ENCODE assay signal across 33 cellular contexts in the genomic region with DNA sequence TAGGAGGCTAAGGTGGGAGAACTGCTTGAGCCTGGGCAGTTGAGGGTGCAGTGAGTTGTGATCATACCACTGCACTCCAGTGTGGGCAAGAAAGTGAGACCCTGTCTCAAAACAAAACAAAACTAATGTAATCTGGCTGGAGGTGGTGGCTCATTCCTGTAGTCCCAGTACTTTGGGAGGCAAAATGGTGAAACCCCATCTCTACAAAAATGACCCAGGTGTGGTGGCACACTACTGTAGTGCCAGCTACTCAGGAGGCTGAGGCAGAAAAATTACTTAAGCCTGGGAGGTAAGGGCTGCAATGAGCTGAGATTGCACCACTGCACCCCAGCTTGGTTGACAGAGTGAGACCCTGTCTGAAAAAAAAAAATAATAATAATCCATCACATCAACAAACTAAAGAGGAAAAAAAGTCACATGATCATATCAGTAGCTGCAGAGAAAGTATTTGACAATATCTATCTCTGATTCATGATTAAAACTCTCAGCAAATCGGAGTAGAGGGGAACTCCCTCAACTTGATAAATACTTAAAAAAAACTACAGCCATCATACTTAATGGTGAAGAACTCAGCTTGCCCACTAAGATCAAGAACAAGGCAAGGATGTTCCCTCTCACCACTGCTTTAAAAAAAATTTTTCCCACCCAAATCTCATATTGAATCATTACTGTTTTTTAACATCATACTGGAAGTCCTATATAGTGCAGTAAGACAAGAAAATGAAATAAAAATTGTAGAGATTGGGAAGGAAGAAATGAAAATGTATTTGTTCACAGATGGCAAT.
"Had no signal": no experiment of that assay in that cellular context is flagged by ENCODE, and none has a peak within 500 bp of the region (broad histone marks: within the 10 kb centered on the region; RNA-seq: fewer than 3 reads in every experiment).

No MANE protein-coding gene starts in this region.

- H3K4me1 Mint-ChIP-seq: nephron progenitor cell had no signal

- H3K4me3 Mint-ChIP-seq: activated naive CD4-positive, alpha-beta T cell treated with anti-CD3 and anti-CD28 coated beads, Interleukin-2, amount 50 U/mL, for 24 hours; nephron progenitor cell; T-helper 2 cell treated with Interferon-gamma antibody and Interleukin-4, amounts not matched to agents 5 μg/mL and 100 μg/mL, for 36 hours; type B pancreatic cell had no signal

- H3K27me3 ChIP-seq: adrenal gland, body of pancreas, cardiac muscle cell, dorsolateral prefrontal cortex, left lung, ovary, uterus had no signal

- H3K9me3 ChIP-seq: body of pancreas, left lung, lower lobe of right lung, mucosa of descending colon, ovary, prostate gland, uterus had no signal

- FAIRE-seq: frontal cortex, islet of Langerhans, small intestine had no signal

- H3K27me3 Mint-ChIP-seq: activated naive CD4-positive, alpha-beta T cell treated with anti-CD3 and anti-CD28 coated beads, Interleukin-2, amount 50 U/mL, for 24 hours; type B pancreatic cell had no signal

- ATAC-seq: body of pancreas, left lung, lower lobe of right lung, mucosa of descending colon, sciatic nerve had no signal

- H3K4me3 ChIP-seq: adrenal gland, body of pancreas, cardiac muscle cell, coronary artery, dorsolateral prefrontal cortex, left lung, lower lobe of right lung, mucosa of descending colon, ovary, prostate gland, thoracic aorta, uterus had no signal

- H3K27ac ChIP-seq: adrenal gland, body of pancreas, cardiac muscle cell, coronary artery, dorsolateral prefrontal cortex, left lung, lower lobe of right lung, ovary, prostate gland, thoracic aorta, uterus had no signal

- H3K36me3 ChIP-seq: adrenal gland, cardiac muscle cell, left lung, lower lobe of right lung, ovary, prostate gland, thoracic aorta, uterus had no signal

- H3K27ac Mint-ChIP-seq: activated naive CD4-positive, alpha-beta T cell treated with anti-CD3 and anti-CD28 coated beads, Interleukin-2, amount 50 U/mL, for 24 hours; nephron progenitor cell; T-helper 2 cell treated with Interferon-gamma antibody and Interleukin-4, amounts not matched to agents 5 μg/mL and 100 μg/mL, for 36 hours; type B pancreatic cell had no signal

- DNase-seq: activated CD4-positive, alpha-beta T cell treated with anti-CD3 and anti-CD28 coated beads for 4 hours; activated CD4-positive, alpha-beta T cell treated with anti-CD3 and anti-CD28 coated beads, Interleukin-2, amount 50 U/mL, for 48 hours; activated CD4-positive, CD25-positive, alpha-beta regulatory T cell; activated CD8-positive, alpha-beta memory T cell treated with anti-CD3 and anti-CD28 coated beads, Interleukin-2, amount 50 U/mL, for 48 hours; activated effector memory CD4-positive, alpha-beta T cell treated with anti-CD3 and anti-CD28 coated beads, Interleukin-2, amount 50 U/mL, for 16 hours; adrenal gland; aorta; body of pancreas; cerebellar nuclear complex; dorsolateral prefrontal cortex; effector memory CD4-positive, alpha-beta T cell; left lung; lower lobe of right lung; mucosa of descending colon; nephron progenitor cell; ovary; retina; small intestine; stimulated activated CD4-positive, alpha-beta T cell treated with anti-CD3 and anti-CD28 coated beads, Interleukin-1b, Interleukin-23, amount 100 ng/mL, for 48 hours; stimulated activated CD4-positive, alpha-beta T cell treated with anti-CD3 and anti-CD28 coated beads, Interleukin-4, amount 100 ng/mL, for 4 hours; stimulated activated naive CD4-positive, alpha-beta T cell treated with Interleukin-2 at 50 U/mL for 16 hours; T-helper 1 cell; uterus had no signal
